ENCODE assay signal across 29 cellular contexts in the genomic region with DNA sequence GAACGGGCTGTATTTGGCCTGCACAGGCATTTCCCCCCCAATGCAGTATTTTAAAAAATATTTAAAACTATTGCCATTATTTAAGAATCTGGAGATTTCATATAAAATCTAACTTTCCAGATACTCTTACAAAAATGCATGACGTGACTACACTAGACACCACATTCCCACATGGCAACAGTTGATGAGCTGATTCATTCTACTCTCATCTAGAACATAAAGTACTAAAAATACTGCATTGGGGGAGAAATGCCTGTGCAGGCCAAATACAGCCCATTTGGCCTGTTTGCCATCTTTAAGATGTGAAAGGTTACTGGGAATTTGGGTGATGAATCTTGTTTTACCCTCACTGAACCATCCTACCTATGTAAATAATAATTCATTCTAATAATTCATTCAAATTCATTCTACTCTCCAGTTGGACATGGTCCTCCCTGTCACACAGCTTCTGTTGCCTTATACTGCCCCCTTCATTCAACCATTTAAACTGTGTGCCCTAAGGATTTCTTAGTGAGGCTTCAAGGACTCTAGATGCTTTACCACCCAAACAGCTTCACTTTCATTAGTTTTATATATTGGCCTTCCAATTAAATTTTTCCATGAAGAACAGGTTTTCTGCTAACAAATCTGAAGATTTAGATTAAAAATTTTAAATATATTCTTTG. TPM values are rescaled to one million over a fixed set of nuclear protein-coding genes. Genes with fewer than 3 reads are reported as not detected.
A peak's percentile ranks its signal among the peaks of the same experiment; 100 is the strongest.
DNase-seq lines count a peak whose midpoint lies in the region; ATAC-seq and TF ChIP-seq lines count a peak whose summit lies in the region.
"Had no signal": no experiment of that assay in that cellular context is flagged by ENCODE, and none has a peak within 500 bp of the region (broad histone marks: within the 10 kb centered on the region; RNA-seq: fewer than 3 reads in every experiment).

No MANE protein-coding gene starts in this region.

- BruUV-seq in MCF 10A (replicated peaks; lab: Mats Ljungman, UMichigan) = no TSS peak

- no peaks in the 10 kb centered on the region for H3K27me3 Mint-ChIP-seq in MCF 10A (ENCODE audit: insufficient read depth, unreplicated experiment)
- peaks cover 10% of the 10 kb centered on the region for H3K27me3 Mint-ChIP-seq in endodermal cell (ENCODE audit: insufficient read depth)
- H3K27me3 Mint-ChIP-seq: CD4-positive, CD25-positive, alpha-beta regulatory T cell had no signal

- CTCF ChIA-PET in MCF 10A (lab: Yijun Ruan, JAX) = interaction anchor here (1.2 to 1.7 kb wide), 2 partner anchors 10 to 15 kb away, joined by 5 to 6 read pairs; no protein-coding TSS in a partner anchor

- H3K9ac ChIP-seq in endodermal cell (ENCODE audit: extremely low read depth, low read length, poor library complexity, severe bottlenecking) = no peak overlapping the region

- H3K9me3 ChIP-seq in breast epithelium (no peaks in the 10 kb centered on the region), endodermal cell (ENCODE audit: control insufficient read depth, low read length) (no peaks in the 10 kb centered on the region)
- H3K9me3 ChIP-seq: ovary, upper lobe of right lung had no signal

- peak overlapping the region; percentile 50 for H3K27ac Mint-ChIP-seq in MCF 10A (ENCODE audit: low read depth, unreplicated experiment)
- H3K27ac Mint-ChIP-seq in endodermal cell = no peak overlapping the region
- H3K27ac Mint-ChIP-seq: activated naive CD4-positive, alpha-beta T cell treated with anti-CD3 and anti-CD28 coated beads, Interleukin-2, amount 50 U/mL, for 72 hours had no signal

- intact Hi-C loops in MCF 10A (cut with micrococcal nuclease) = no loop called here
- intact Hi-C loops in breast epithelium (cut with DNase I; ENCODE audit: low total_unique reads) = no loop called here

- TF ChIP-seq CTCF in MCF 10A (IDR thresholded peaks at IDR 0.05; ENCODE audit: unreplicated experiment) = no peak
- TF ChIP-seq CTCF in breast epithelium (IDR thresholded peaks at IDR 0.05) = no peak
- TF ChIP-seq CTCF in endodermal cell (conservative IDR thresholded peaks at IDR 0.05) = peak; percentile 35

- H3K27ac ChIP-seq in breast epithelium = no peak overlapping the region
- no peak overlapping the region for H3K27ac ChIP-seq in endodermal cell (ENCODE audit: low read depth, low read length)
- H3K27ac ChIP-seq: ovary, upper lobe of right lung had no signal

- no peaks in the 10 kb centered on the region for H3K27me3 ChIP-seq in breast epithelium
- no peaks in the 10 kb centered on the region for H3K27me3 ChIP-seq in endodermal cell (ENCODE audit: control insufficient read depth, insufficient read depth, low read length, poor library complexity, severe bottlenecking)
- H3K27me3 ChIP-seq: ovary, upper lobe of right lung had no signal

- H3K4me3 Mint-ChIP-seq in MCF 10A (ENCODE audit: unreplicated experiment) (no peak overlapping the region), endodermal cell (no peak overlapping the region)
- H3K4me3 Mint-ChIP-seq: CD4-positive, CD25-positive, alpha-beta regulatory T cell had no signal

- no peaks in the 10 kb centered on the region for H3K9me3 Mint-ChIP-seq in MCF 10A (ENCODE audit: unreplicated experiment)
- peaks cover 10% of the 10 kb centered on the region for H3K9me3 Mint-ChIP-seq in endodermal cell
- H3K9me3 Mint-ChIP-seq: activated naive CD4-positive, alpha-beta T cell treated with anti-CD3 and anti-CD28 coated beads, Interleukin-2, amount 50 U/mL, for 72 hours had no signal

- no peak for ATAC-seq in GM21515 (IDR thresholded peaks at IDR 0.05; ENCODE audit: unreplicated experiment)
- no peak for ATAC-seq in HG03571 (IDR thresholded peaks at IDR 0.05; ENCODE audit: unreplicated experiment)
- ATAC-seq: activated naive CD4-positive, alpha-beta T cell treated with anti-CD3 and anti-CD28 coated beads, Interleukin-2, amount 50 U/mL, for 72 hours; left lobe of liver; Panc1; upper lobe of right lung had no signal

- H3K4me1 Mint-ChIP-seq in MCF 10A (ENCODE audit: insufficient read depth, unreplicated experiment) = no peaks in the 10 kb centered on the region
- H3K4me1 Mint-ChIP-seq in endodermal cell = peaks cover 6% of the 10 kb centered on the region

- POLR2A ChIA-PET in MCF 10A (lab: Yijun Ruan, JAX) = interaction anchor here (0.7 to 1.2 kb wide), 4 partner anchors 12 to 282 kb away, joined by 3 to 4 read pairs (median 3); no protein-coding TSS in a partner anchor

- no peak overlapping the region for H3K4me3 ChIP-seq in breast epithelium
- no peak overlapping the region for H3K4me3 ChIP-seq in endodermal cell (ENCODE audit: low read length)
- H3K4me3 ChIP-seq: ovary, smooth muscle cell, upper lobe of right lung had no signal

- no peak for TF ChIP-seq POLR2A in breast epithelium (IDR thresholded peaks at IDR 0.05)

- 83 to 100% methylated on average over 1 to 2 of the region's 2 CpGs for WGBS in endodermal cell (ENCODE audit: insufficient coverage in 1 of 2, insufficient read length in 1 of 2), 2 experiments

- H3K36me3 ChIP-seq in breast epithelium (no peaks in the 10 kb centered on the region), endodermal cell (ENCODE audit: control insufficient read depth, insufficient read depth, low read length) (peaks cover 17% of the 10 kb centered on the region)
- H3K36me3 ChIP-seq: ovary had no signal

- H3K36me3 Mint-ChIP-seq in MCF 10A (ENCODE audit: insufficient read depth, unreplicated experiment) (peaks cover 31% of the 10 kb centered on the region), endodermal cell (ENCODE audit: low read depth) (peaks cover 40% of the 10 kb centered on the region)

- H3K4me1 ChIP-seq in breast epithelium = no peaks in the 10 kb centered on the region
- no peaks in the 10 kb centered on the region for H3K4me1 ChIP-seq in endodermal cell (ENCODE audit: control insufficient read depth, insufficient read depth, low read length)
- H3K4me1 ChIP-seq: upper lobe of right lung had no signal

- no peak for DNase-seq in MCF 10A (ENCODE audit: unreplicated experiment)
- no peak for DNase-seq in breast epithelium (ENCODE audit: low spot score in 2 of 2)
- DNase-seq in OCI-M1 (lab: John Stamatoyannopoulos, UW) = peak; percentile 20
- no peak for DNase-seq in endodermal cell
- no peak for DNase-seq in iPS-NIHi11 (ENCODE audit: low spot score)
- DNase-seq in NCI-H1436 (lab: John Stamatoyannopoulos, UW) = no peak
- DNase-seq: activated CD4-positive, alpha-beta T cell treated with anti-CD3 and anti-CD28 coated beads for 48 hours; anterior cingulate cortex; Calu3; CD4-positive, CD25-positive, alpha-beta regulatory T cell; DMS79; GF-D8; H7; NCI-H1105 treated with DMSO at 0.1 percent for 48 hours; NCI-H2029; NCI-H524 treated with DMSO at 0.1 percent for 48 hours; NK-92 treated with Interleukin-12 subunit alpha and Interleukin-12 subunit beta, amount 100 ng/mL, for 24 hours; ovary; SHP77; stimulated activated naive CD4-positive, alpha-beta T cell; SW 1271; T1000; upper lobe of right lung had no signal

RNA-seq across cellular contexts. Expression of gene ZSCAN16, which starts 6.9 kb away (rescaled TPM):
- total RNA-seq in MCF 10A (2022) (2.6 and 4.4 TPM in 2 replicates), breast epithelium (1 to 10 TPM; 2.7 to 9.8 (median 9.7) TPM), endodermal cell (1 to 10 TPM; 6.0 to 7.4 TPM)
- polyA plus RNA-seq in endodermal cell (2013, experiment 1 of 2) = 6.1 TPM
- polyA plus RNA-seq in endodermal cell (2013, experiment 2 of 2) = 5.2 TPM

RNA-seq across cellular contexts. Expression of gene ZKSCAN8, which starts 24.2 kb away (rescaled TPM):
- total RNA-seq in MCF 10A (2022) (26.7 and 27.9 TPM in 2 replicates), breast epithelium (10 to 100 TPM; 21.9 to 33.8 (median 22.9) TPM), endodermal cell (10 to 100 TPM; 29.0 to 41.6 TPM)
- 35.5 TPM for polyA plus RNA-seq in endodermal cell (2013, experiment 1 of 2)
- 31.8 TPM for polyA plus RNA-seq in endodermal cell (2013, experiment 2 of 2)

RNA-seq across cellular contexts. Expression of gene ZNF165, which starts 37.1 kb away (rescaled TPM):
- total RNA-seq in MCF 10A (2022) (7.1 and 10.8 TPM in 2 replicates), breast epithelium (1 to 10 TPM in 2 of 3 donors, under 1 TPM in 1; 0.16 to 3.1 (median 2.0) TPM), endodermal cell (1 to 10 TPM; 5.7 to 7.1 TPM)
- polyA plus RNA-seq in endodermal cell (2013, experiment 1 of 2) = 1.7 TPM
- polyA plus RNA-seq in endodermal cell (2013, experiment 2 of 2) = 1.7 TPM
